Comparison of ENCODE assay signal across 8 cellular contexts in the genomic region with DNA sequence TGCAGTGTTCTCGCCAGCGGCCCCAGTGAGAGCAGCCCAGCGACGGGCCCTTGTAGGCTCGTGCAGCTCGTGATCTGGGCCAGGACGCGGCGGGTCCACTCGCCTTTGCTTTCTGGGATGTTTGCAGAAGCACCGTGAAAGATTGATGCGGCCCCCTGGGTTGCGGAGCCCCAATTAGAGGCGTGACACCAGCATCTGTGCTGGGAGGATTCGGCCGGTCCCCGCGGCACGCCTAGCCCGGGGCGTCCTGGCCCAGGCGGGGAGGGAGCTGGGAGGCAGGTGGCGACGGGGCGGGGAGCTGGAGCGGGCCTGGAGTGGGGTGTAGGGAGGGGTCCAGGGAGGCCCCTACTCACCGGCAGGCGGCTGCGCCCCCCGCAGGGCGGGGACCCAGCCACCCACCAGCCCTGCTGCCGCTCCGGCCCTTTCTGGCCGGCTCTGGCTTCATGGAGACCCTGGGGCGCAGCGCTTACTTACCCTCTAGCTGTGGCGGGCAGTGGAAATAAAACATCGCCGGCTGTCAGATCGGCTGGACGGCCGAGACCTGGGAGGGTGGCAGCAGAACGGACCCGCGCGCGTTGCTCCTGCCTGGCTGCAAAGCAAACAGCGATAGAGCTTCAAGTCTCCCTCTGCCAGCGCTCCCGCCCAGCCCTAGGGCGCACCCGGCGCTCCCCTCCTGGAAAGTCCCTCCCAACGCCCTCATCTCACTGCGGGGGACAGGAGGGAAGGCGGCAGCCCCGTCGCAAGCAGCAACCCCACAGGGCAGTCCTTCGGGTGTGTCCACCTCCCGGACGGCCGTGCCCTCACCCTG. TPM values are rescaled to one million over a fixed set of nuclear protein-coding genes. Genes with fewer than 3 reads are reported as not detected.
DNase-seq lines count a peak whose midpoint lies in the region; ATAC-seq and TF ChIP-seq lines count a peak whose summit lies in the region.
"Had no signal": no experiment of that assay in that cellular context is flagged by ENCODE, and none has a peak within 500 bp of the region (broad histone marks: within the 10 kb centered on the region; RNA-seq: fewer than 3 reads in every experiment).

No MANE protein-coding gene starts in this region.

- intact Hi-C loops in natural killer cell (cut with micrococcal nuclease) = no loop called here
- intact Hi-C loops in stomach (cut with DNase I; ENCODE audit: low total_unique reads) = no loop called here

- H3K27ac ChIP-seq in parathyroid adenoma (no peak overlapping the region), stomach (no peak overlapping the region)
- H3K27ac ChIP-seq: ascending aorta had no signal

- DNase-seq in NCI-H526 treated with DMSO at 0.1 percent for 48 hours (lab: John Stamatoyannopoulos, UW) (peak; percentile 24), glutamatergic neuron (peak; percentile 74), natural killer cell (no peak), NCI-H446 treated with DMSO at 0.1 percent for 48 hours (lab: John Stamatoyannopoulos, UW) (no peak), stomach (no peak)

- peak overlapping the region; percentile 65 for H2AFZ ChIP-seq in parathyroid adenoma

- H3K79me2 ChIP-seq in parathyroid adenoma = no peaks in the 10 kb centered on the region

- H3K4me1 ChIP-seq in ES-I3 (ENCODE audit: insufficient read depth, low read length) (no peaks in the 10 kb centered on the region), parathyroid adenoma (peaks cover 3% of the 10 kb centered on the region), stomach (peaks cover 19 to 39% (median 31%) of the 10 kb centered on the region in 4 donors)

- H3K36me3 Mint-ChIP-seq in glutamatergic neuron (ENCODE audit: unreplicated experiment) = peaks cover 23% of the 10 kb centered on the region
- no peaks in the 10 kb centered on the region for H3K36me3 Mint-ChIP-seq in natural killer cell

- peaks cover 46% of the 10 kb centered on the region for H3K4me1 Mint-ChIP-seq in glutamatergic neuron (ENCODE audit: low read depth, unreplicated experiment)
- peaks cover 7 to 19% of the 10 kb centered on the region in 2 donors for H3K4me1 Mint-ChIP-seq in natural killer cell

- H3K4me3 ChIP-seq in parathyroid adenoma (ENCODE audit: low read depth, low read length) = no peak overlapping the region
- H3K4me3 ChIP-seq in stomach = peak overlapping the region in 1 of 4 donors; percentile 30
- H3K4me3 ChIP-seq: ascending aorta had no signal

- H3K27me3 ChIP-seq in parathyroid adenoma (ENCODE audit: control insufficient read depth, insufficient read depth, low read length) (peaks cover 20% of the 10 kb centered on the region), stomach (peaks cover 35 to 100% (median 69%) of the 10 kb centered on the region in 3 donors)

- no peaks in the 10 kb centered on the region for H3K9me3 ChIP-seq in ES-I3 (ENCODE audit: control insufficient read depth, insufficient read depth, low read length)
- no peaks in the 10 kb centered on the region for H3K9me3 ChIP-seq in parathyroid adenoma (ENCODE audit: control insufficient read depth, low read length)
- H3K9me3 ChIP-seq in stomach = no peaks in the 10 kb centered on the region
- H3K9me3 ChIP-seq: ascending aorta had no signal

- TF ChIP-seq POLR2A in stomach (IDR thresholded peaks at IDR 0.05) = no peak

- H3K36me3 ChIP-seq in ES-I3 (ENCODE audit: insufficient read depth, low read length) = no peaks in the 10 kb centered on the region
- H3K36me3 ChIP-seq in parathyroid adenoma (ENCODE audit: control insufficient read depth, insufficient read depth, low read length) = no peaks in the 10 kb centered on the region
- no peaks in the 10 kb centered on the region for H3K36me3 ChIP-seq in stomach
- H3K36me3 ChIP-seq: ascending aorta had no signal

- TF ChIP-seq EP300 in stomach (IDR thresholded peaks at IDR 0.05) = no peak

- H3K4me3 Mint-ChIP-seq in glutamatergic neuron (ENCODE audit: unreplicated experiment) (peak overlapping the region; percentile 83), natural killer cell (no peak overlapping the region)

- H3K9me3 Mint-ChIP-seq in glutamatergic neuron (ENCODE audit: unreplicated experiment) (peaks cover 21% of the 10 kb centered on the region), natural killer cell (no peaks in the 10 kb centered on the region)

- no peak overlapping the region for H3K4me2 ChIP-seq in parathyroid adenoma (ENCODE audit: low read length)

- H3K9ac ChIP-seq in ES-I3 (ENCODE audit: low read depth, low read length) = peak overlapping the region; percentile 47; the same call in 1 of the 2 replicates
- no peak overlapping the region for H3K9ac ChIP-seq in parathyroid adenoma

- no peak for ATAC-seq in natural killer cell

- H3K27me3 Mint-ChIP-seq in glutamatergic neuron (ENCODE audit: unreplicated experiment) (peaks cover 25% of the 10 kb centered on the region), natural killer cell (ENCODE audit: low read depth in 2 of 2) (peaks cover 58 to 68% of the 10 kb centered on the region in 2 donors)

- TF ChIP-seq CTCF in glutamatergic neuron (IDR thresholded peaks at IDR 0.05; ENCODE audit: partially characterized antibody, unreplicated experiment) (peak; percentile 18), parathyroid adenoma (IDR thresholded peaks at IDR 0.05) (no peak), natural killer cell (IDR thresholded peaks at IDR 0.05) (no peak), stomach (IDR thresholded peaks at IDR 0.05) (no peak)

- WGBS in stomach, 5 donors = 2 to 5% (median 3%) methylated on average over 32 to 62 of the region's 62 CpGs

- H3K27ac Mint-ChIP-seq in glutamatergic neuron (ENCODE audit: unreplicated experiment) = peak overlapping the region; percentile 94
- no peak overlapping the region for H3K27ac Mint-ChIP-seq in natural killer cell

RNA-seq across cellular contexts. Expression of a gene that starts 0.8 kb away (rescaled TPM):
- 65.2 TPM for total RNA-seq in glutamatergic neuron (ENCODE audit: unreplicated experiment)
- not detected for total RNA-seq in natural killer cell
- not detected for total RNA-seq in stomach
- polyA plus RNA-seq in stomach = not detected
- total RNA-seq: ascending aorta had no signal

Comparison
In these comparisons a context has a peak if more than half of its experiments do, and no peak if none do; other contexts are left out.
1. DNase-seq: peak in NCI-H526 treated with DMSO at 0.1 percent for 48 hours (single experiment) and glutamatergic neuron (single experiment); none in natural killer cell (single experiment), NCI-H446 treated with DMSO at 0.1 percent for 48 hours (single experiment) and stomach (single experiment).
2. RNA of a gene that starts 0.8 kb away (total RNA-seq): 65.2 TPM in glutamatergic neuron (single experiment); not detected in natural killer cell and not detected in stomach; every median in the first group is over 10 times any median in the second.